ENCODE assay signal across 14 cellular contexts in genomic region chr11:64074239-64074638, GRCh38. TPM values are rescaled to one million over a fixed set of nuclear protein-coding genes. Genes with fewer than 3 reads are reported as not detected.
DNase-seq lines count a peak whose midpoint lies in the region; ATAC-seq and TF ChIP-seq lines count a peak whose summit lies in the region.
"Had no signal": no experiment of that assay in that cellular context is flagged by ENCODE, and none has a peak within 500 bp of the region (broad histone marks: within the 10 kb centered on the region; RNA-seq: fewer than 3 reads in every experiment).

No MANE protein-coding gene starts in this region.

- no peaks in the 10 kb centered on the region for H3K4me1 ChIP-seq in upper lobe of right lung

- H3K27me3 ChIP-seq in upper lobe of right lung = no peaks in the 10 kb centered on the region

- H3K36me3 Mint-ChIP-seq in stimulated activated memory B cell treated with anti-CD40 and anti-IgM and Interleukin-4, amounts not matched to agents 10 μg/mL and 1 μg/mL and 100 μg/mL, for 72 hours = no peaks in the 10 kb centered on the region
- H3K36me3 Mint-ChIP-seq: brain, IgD-negative memory B cell, memory B cell had no signal

- peak overlapping the region; percentile 58 for H3K27ac ChIP-seq in caudate nucleus (ENCODE audit: low read depth, low read length)
- no peak overlapping the region for H3K27ac ChIP-seq in upper lobe of right lung

- H3K27ac Mint-ChIP-seq in stimulated activated memory B cell treated with anti-CD40 and anti-IgM and Interleukin-4, amounts not matched to agents 10 μg/mL and 1 μg/mL and 100 μg/mL, for 72 hours = no peak overlapping the region
- H3K27ac Mint-ChIP-seq: IgD-negative memory B cell, memory B cell had no signal

- no peak overlapping the region for H3K4me3 Mint-ChIP-seq in stimulated activated memory B cell treated with anti-CD40 and anti-IgM and Interleukin-4, amounts not matched to agents 10 μg/mL and 1 μg/mL and 100 μg/mL, for 72 hours
- H3K4me3 Mint-ChIP-seq: brain, memory B cell had no signal

- H3K4me1 Mint-ChIP-seq in stimulated activated memory B cell treated with anti-CD40 and anti-IgM and Interleukin-4, amounts not matched to agents 10 μg/mL and 1 μg/mL and 100 μg/mL, for 72 hours = peaks cover 9% of the 10 kb centered on the region
- H3K4me1 Mint-ChIP-seq: memory B cell had no signal

- no peaks in the 10 kb centered on the region for H3K36me3 ChIP-seq in upper lobe of right lung

- no peak for TF ChIP-seq CTCF in upper lobe of right lung (IDR thresholded peaks at IDR 0.05)

- no peak overlapping the region for H3K4me3 ChIP-seq in upper lobe of right lung

- peak; percentile 34 for DNase-seq in stimulated activated CD4-positive, alpha-beta T cell treated with anti-CD3 and anti-CD28 coated beads, Interleukin-15, amount 100 ng/mL, for 24 hours
- no peak for DNase-seq in stimulated activated CD4-positive, alpha-beta T cell treated with anti-CD3 and anti-CD28 coated beads, Interleukin-1b, Interleukin-23, amount 100 ng/mL, for 48 hours
- DNase-seq in SKM-1 (lab: John Stamatoyannopoulos, UW; ENCODE audit: unreplicated experiment) (peak; percentile 65), caudate nucleus (lab: John Stamatoyannopoulos, UW) (peak in 46 of 61 donors; percentile 18 to 95 (median 62)), upper lobe of right lung (peak; percentile 86), kidney tubule cell (ENCODE audit: low spot score) (no peak)
- DNase-seq: EL, hypothalamus, NCI-H1930 had no signal

- intact Hi-C loops in upper lobe of right lung (cut with DNase I) = no loop called here

- peaks cover 7% of the 10 kb centered on the region for H3K27me3 Mint-ChIP-seq in stimulated activated memory B cell treated with anti-CD40 and anti-IgM and Interleukin-4, amounts not matched to agents 10 μg/mL and 1 μg/mL and 100 μg/mL, for 72 hours
- H3K27me3 Mint-ChIP-seq: brain, IgD-negative memory B cell had no signal

- H3K9me3 ChIP-seq in upper lobe of right lung = no peaks in the 10 kb centered on the region

- H3K9me3 Mint-ChIP-seq in stimulated activated memory B cell treated with anti-CD40 and anti-IgM and Interleukin-4, amounts not matched to agents 10 μg/mL and 1 μg/mL and 100 μg/mL, for 72 hours = no peaks in the 10 kb centered on the region
- H3K9me3 Mint-ChIP-seq: brain, IgD-negative memory B cell, memory B cell had no signal

- ATAC-seq in upper lobe of right lung (peak; percentile 86), GM18873 (IDR thresholded peaks at IDR 0.05; ENCODE audit: low FRiP score, unreplicated experiment) (no peak)
- ATAC-seq in stimulated activated memory B cell treated with anti-CD40 and anti-IgM and Interleukin-4, amounts not matched to agents 10 μg/mL and 1 μg/mL and 100 μg/mL, for 72 hours = no peak

RNA-seq across cellular contexts. Expression of gene FLRT1, which starts 38.5 kb away (rescaled TPM):
- not detected for total RNA-seq in upper lobe of right lung

Comparison
In these comparisons a context has a peak if more than half of its experiments do, and no peak if none do; other contexts are left out.
1. DNase-seq: peak in stimulated activated CD4-positive, alpha-beta T cell treated with anti-CD3 and anti-CD28 coated beads, Interleukin-15, amount 100 ng/mL, for 24 hours (single experiment), SKM-1 (single experiment), caudate nucleus (46 of 61) and upper lobe of right lung (single experiment); none in stimulated activated CD4-positive, alpha-beta T cell treated with anti-CD3 and anti-CD28 coated beads, Interleukin-1b, Interleukin-23, amount 100 ng/mL, for 48 hours (single experiment) and kidney tubule cell (single experiment).